13 cellular contexts compared by ENCODE assay signal in the genomic region with DNA sequence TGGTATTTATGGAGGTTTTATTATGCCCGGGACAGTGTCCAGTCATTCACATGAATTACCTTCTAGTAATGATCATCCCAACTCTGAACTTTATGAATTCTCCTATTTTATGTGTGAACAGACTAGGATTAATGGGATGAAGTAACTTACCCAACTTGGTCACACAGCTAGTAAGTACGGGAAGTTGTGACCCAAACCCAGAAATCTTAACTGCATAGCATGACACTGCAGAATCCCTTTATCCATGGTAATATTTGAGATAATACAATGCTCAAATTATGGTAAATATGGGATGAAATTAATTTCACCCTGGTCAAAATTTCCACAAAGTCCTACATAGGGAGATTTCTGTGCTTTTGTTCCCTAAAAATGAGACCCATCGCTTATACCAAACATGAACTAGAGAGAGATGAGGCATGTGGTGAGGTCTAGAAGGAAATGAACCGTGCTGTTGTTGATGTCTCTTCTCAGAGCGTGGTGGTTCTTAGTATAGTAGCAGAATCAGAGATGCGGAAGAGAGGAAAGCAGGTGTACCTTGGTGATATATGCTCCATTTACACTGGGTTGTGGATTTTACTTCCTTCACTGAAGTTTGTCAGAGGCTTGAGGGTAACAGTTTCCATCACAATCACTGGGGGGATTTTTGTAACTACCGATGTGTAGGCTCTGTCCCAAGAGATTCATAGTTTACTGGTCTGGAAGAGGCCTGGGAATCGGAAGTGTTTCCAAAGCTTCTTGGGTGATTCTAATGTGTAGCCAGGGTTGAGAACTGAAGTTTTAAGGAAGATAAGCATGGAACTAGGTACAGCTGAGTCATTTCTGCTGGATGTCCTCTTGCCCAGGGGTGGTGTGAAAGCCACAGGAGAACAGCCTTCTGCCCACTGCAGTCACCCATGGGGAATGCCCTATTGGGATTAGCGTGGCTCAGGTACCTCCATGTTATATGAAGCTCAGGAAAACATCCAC. TPM values are rescaled to one million over a fixed set of nuclear protein-coding genes. Genes with fewer than 3 reads are reported as not detected.
DNase-seq lines count a peak whose midpoint lies in the region; ATAC-seq and TF ChIP-seq lines count a peak whose summit lies in the region.
"Had no signal": no experiment of that assay in that cellular context is flagged by ENCODE, and none has a peak within 500 bp of the region (broad histone marks: within the 10 kb centered on the region; RNA-seq: fewer than 3 reads in every experiment).

No MANE protein-coding gene starts in this region.

- H3K4me1 ChIP-seq in mucosa of descending colon (ENCODE audit: low read depth) (no peaks in the 10 kb centered on the region), ascending aorta (no peaks in the 10 kb centered on the region)

- TF ChIP-seq CTCF in mucosa of descending colon (IDR thresholded peaks at IDR 0.05), result no peak
- no peak for TF ChIP-seq CTCF in ascending aorta (IDR thresholded peaks at IDR 0.05)
- TF ChIP-seq CTCF in Calu3 (IDR thresholded peaks at IDR 0.05; ENCODE audit: unreplicated experiment), result no peak
- no peak for TF ChIP-seq CTCF in endothelial cell (IDR thresholded peaks at IDR 0.05; ENCODE audit: unreplicated experiment)

- H3K4me3 Mint-ChIP-seq in Calu3 (ENCODE audit: low read depth, unreplicated experiment), result no peak overlapping the region
- H3K4me3 Mint-ChIP-seq in endothelial cell (ENCODE audit: unreplicated experiment), result no peak overlapping the region

- H3K36me3 Mint-ChIP-seq in Calu3 (ENCODE audit: insufficient read depth, unreplicated experiment) (peaks cover 13% of the 10 kb centered on the region), endothelial cell (ENCODE audit: low read depth, unreplicated experiment) (no peaks in the 10 kb centered on the region)

- CTCF ChIA-PET in Calu3 (lab: Charles Lee), result no interaction called here

- no TSS peak for BruUV-seq in Calu3 (replicated peaks; lab: Mats Ljungman, UMichigan)

- no peaks in the 10 kb centered on the region for H3K36me3 ChIP-seq in mucosa of descending colon (ENCODE audit: low read depth)
- H3K36me3 ChIP-seq in ascending aorta, result no peaks in the 10 kb centered on the region
- H3K36me3 ChIP-seq: tibial nerve had no signal

- H3K9me3 ChIP-seq in mucosa of descending colon, result no peaks in the 10 kb centered on the region
- H3K9me3 ChIP-seq in ascending aorta, result no peaks in the 10 kb centered on the region

- no peak overlapping the region for H3K27ac ChIP-seq in ascending aorta
- H3K27ac ChIP-seq: coronary artery, GM23248 had no signal

- H3K4me3 ChIP-seq in mucosa of descending colon (no peak overlapping the region), ascending aorta (no peak overlapping the region)
- H3K4me3 ChIP-seq: coronary artery, GM23248, tibial nerve had no signal

- H3K9me3 Mint-ChIP-seq in Calu3 (ENCODE audit: low read depth, unreplicated experiment) (no peaks in the 10 kb centered on the region), endothelial cell (ENCODE audit: unreplicated experiment) (no peaks in the 10 kb centered on the region)

- DNase-seq in mucosa of descending colon (no peak), ascending aorta (ENCODE audit: low spot score in 2 of 2) (no peak), Calu3 (no peak), endothelial cell (ENCODE audit: low spot score) (no peak)
- DNase-seq: activated CD4-positive, CD25-positive, alpha-beta regulatory T cell; GM23248 had no signal

- intact Hi-C loops in mucosa of descending colon (cut with DNase I, micrococcal nuclease), result no loop called here
- intact Hi-C loops in ascending aorta (cut with DNase I), result loop anchor here (5.0 kb wide), 2 partner anchors 67 to 97 kb away; partner anchors contain the start of gene TMSB4X
- intact Hi-C loops in Calu3 (cut with micrococcal nuclease; ENCODE audit: unreplicated experiment), result no loop called here

- ATAC-seq in GM18868 (IDR thresholded peaks at IDR 0.05; ENCODE audit: unreplicated experiment) (peak; percentile 81), GM21619 (IDR thresholded peaks at IDR 0.05; ENCODE audit: unreplicated experiment) (peak; percentile 66), HG03469 (IDR thresholded peaks at IDR 0.05; ENCODE audit: unreplicated experiment) (peak; percentile 83), mucosa of descending colon (peak; percentile 58), HG03045 (IDR thresholded peaks at IDR 0.05; ENCODE audit: unreplicated experiment) (no peak)

- no peaks in the 10 kb centered on the region for H3K27me3 Mint-ChIP-seq in Calu3 (ENCODE audit: unreplicated experiment)
- H3K27me3 Mint-ChIP-seq in endothelial cell (ENCODE audit: unreplicated experiment), result no peaks in the 10 kb centered on the region

- H3K4me1 Mint-ChIP-seq in Calu3 (ENCODE audit: low read depth, unreplicated experiment), result peaks cover 19% of the 10 kb centered on the region
- H3K4me1 Mint-ChIP-seq in endothelial cell (ENCODE audit: unreplicated experiment), result no peaks in the 10 kb centered on the region

- H3K27ac Mint-ChIP-seq in Calu3 (ENCODE audit: unreplicated experiment) (no peak overlapping the region), endothelial cell (ENCODE audit: unreplicated experiment) (no peak overlapping the region)

- H3K27me3 ChIP-seq in ascending aorta, result no peaks in the 10 kb centered on the region
- H3K27me3 ChIP-seq: tibial nerve had no signal

RNA-seq across cellular contexts. Expression of gene FAM9C, which starts 30.2 kb away (rescaled TPM):
- total RNA-seq in mucosa of descending colon (under 1 TPM in 1 of 3 donors, not detected in 2; 0.13 TPM), ascending aorta (not detected), Calu3 (2022) (not detected in 2 replicates), endothelial cell (ENCODE audit: unreplicated experiment) (not detected)
- total RNA-seq: GM23248, kidney epithelial cell, tibial nerve had no signal
